1 cellular context compared by ENCODE assay signal in genomic region chr19:38656171-38656981, GRCh38.
TF ChIP-seq lines count a peak whose summit lies in the region.

No MANE protein-coding gene starts in this region.

TF ChIP-seq in HEK293, 187 proteins besides CTCF, POLR2A, EP300 and RAD21 (continued from another document):
- TF ChIP-seq ZNF362 (tag by site-specific recombination; IDR thresholded peaks at IDR 0.05): no peak
- TF ChIP-seq ZNF555 (tag by site-specific recombination; conservative IDR thresholded peaks at IDR 0.05): no peak
- no peak for TF ChIP-seq GLI2 (tag by site-specific recombination; IDR thresholded peaks at IDR 0.05; ENCODE audit: borderline replicate concordance, low read depth)
- no peak for TF ChIP-seq ZNF350 (tag by site-specific recombination; IDR thresholded peaks at IDR 0.05)
- TF ChIP-seq ZNF629 (tag by site-specific recombination; IDR thresholded peaks at IDR 0.05): no peak; the same call in 1 of the 2 replicates
- TF ChIP-seq, protein P1, sequence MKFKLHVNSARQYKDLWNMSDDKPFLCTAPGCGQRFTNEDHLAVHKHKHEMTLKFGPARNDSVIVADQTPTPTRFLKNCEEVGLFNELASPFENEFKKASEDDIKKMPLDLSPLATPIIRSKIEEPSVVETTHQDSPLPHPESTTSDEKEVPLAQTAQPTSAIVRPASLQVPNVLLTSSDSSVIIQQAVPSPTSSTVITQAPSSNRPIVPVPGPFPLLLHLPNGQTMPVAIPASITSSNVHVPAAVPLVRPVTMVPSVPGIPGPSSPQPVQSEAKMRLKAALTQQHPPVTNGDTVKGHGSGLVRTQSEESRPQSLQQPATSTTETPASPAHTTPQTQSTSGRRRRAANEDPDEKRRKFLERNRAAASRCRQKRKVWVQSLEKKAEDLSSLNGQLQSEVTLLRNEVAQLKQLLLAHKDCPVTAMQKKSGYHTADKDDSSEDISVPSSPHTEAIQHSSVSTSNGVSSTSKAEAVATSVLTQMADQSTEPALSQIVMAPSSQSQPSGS (tag by site-specific recombination; IDR thresholded peaks at IDR 0.05; ENCODE audit: low read depth): no peak
- TF ChIP-seq ZNF423 (tag by site-specific recombination; IDR thresholded peaks at IDR 0.05): no peak
- TF ChIP-seq ZSCAN23 (tag by site-specific recombination; IDR thresholded peaks at IDR 0.05): no peak
- TF ChIP-seq ZFP37 (tag by site-specific recombination; IDR thresholded peaks at IDR 0.05): 0 out of 2 replicates have a peak, but pooled peaks have one; percentile 41
- no peak for TF ChIP-seq ZNF174 (tag by site-specific recombination; IDR thresholded peaks at IDR 0.05)
- TF ChIP-seq WT1 (tag by site-specific recombination; IDR thresholded peaks at IDR 0.05): no peak
- no peak for TF ChIP-seq ZBTB48 (tag by site-specific recombination; IDR thresholded peaks at IDR 0.05)
- TF ChIP-seq ZNF26 (tag by site-specific recombination; IDR thresholded peaks at IDR 0.05): no peak
- no peak for TF ChIP-seq ZNF623 (tag by site-specific recombination; IDR thresholded peaks at IDR 0.05)
- TF ChIP-seq ZFP41 (tag by site-specific recombination; IDR thresholded peaks at IDR 0.05; ENCODE audit: borderline replicate concordance): no peak
- TF ChIP-seq ZSCAN30 (tag by site-specific recombination; IDR thresholded peaks at IDR 0.05): no peak
- TF ChIP-seq ZNF354C (tag by site-specific recombination; IDR thresholded peaks at IDR 0.05; ENCODE audit: borderline replicate concordance, low read depth): no peak
- TF ChIP-seq ZNF529 (tag by site-specific recombination; IDR thresholded peaks at IDR 0.05; ENCODE audit: insufficient replicate concordance): no peak
- TF ChIP-seq ZIC2 (tag by site-specific recombination; IDR thresholded peaks at IDR 0.05): peak; percentile 46
- no peak for TF ChIP-seq ZNF24 (tag by site-specific recombination; IDR thresholded peaks at IDR 0.05)
- TF ChIP-seq ZNF341 (tag by site-specific recombination; IDR thresholded peaks at IDR 0.05; ENCODE audit: low read depth): no peak
- no peak for TF ChIP-seq ZNF785 (tag by site-specific recombination; IDR thresholded peaks at IDR 0.05)
- no peak for TF ChIP-seq HOXA7 (CRISPR knock-in tag; IDR thresholded peaks at IDR 0.05; ENCODE audit: borderline replicate concordance)
- 0 out of 2 replicates have a peak, but pooled peaks have one; percentile 20 for TF ChIP-seq ZNF558 (tag by site-specific recombination; IDR thresholded peaks at IDR 0.05)
- no peak for TF ChIP-seq ZNF510 (tag by site-specific recombination; IDR thresholded peaks at IDR 0.05; ENCODE audit: insufficient replicate concordance)
- no peak for TF ChIP-seq ZNF777 (tag by site-specific recombination; IDR thresholded peaks at IDR 0.05; ENCODE audit: borderline replicate concordance)
- TF ChIP-seq ZNF221 (tag by site-specific recombination; IDR thresholded peaks at IDR 0.05; ENCODE audit: borderline replicate concordance): no peak
- TF ChIP-seq ZNF654 (tag by site-specific recombination; IDR thresholded peaks at IDR 0.05; ENCODE audit: low read depth): no peak
- no peak for TF ChIP-seq ZNF394 (tag by site-specific recombination; IDR thresholded peaks at IDR 0.05; ENCODE audit: borderline replicate concordance)
- TF ChIP-seq ZNF677 (tag by site-specific recombination; IDR thresholded peaks at IDR 0.05): no peak
- no peak for TF ChIP-seq ZNF76 (tag by site-specific recombination; IDR thresholded peaks at IDR 0.05; ENCODE audit: borderline replicate concordance, low read depth)
- no peak for TF ChIP-seq ZNF549 (tag by site-specific recombination; IDR thresholded peaks at IDR 0.05)
- no peak for TF ChIP-seq KLF10 (tag by site-specific recombination; IDR thresholded peaks at IDR 0.05)
- no peak for TF ChIP-seq ZNF266 (tag by site-specific recombination; IDR thresholded peaks at IDR 0.05; ENCODE audit: low read depth)
- peak; percentile 82 for TF ChIP-seq ZNF600 (tag by site-specific recombination; IDR thresholded peaks at IDR 0.05)
- TF ChIP-seq, protein P2, sequence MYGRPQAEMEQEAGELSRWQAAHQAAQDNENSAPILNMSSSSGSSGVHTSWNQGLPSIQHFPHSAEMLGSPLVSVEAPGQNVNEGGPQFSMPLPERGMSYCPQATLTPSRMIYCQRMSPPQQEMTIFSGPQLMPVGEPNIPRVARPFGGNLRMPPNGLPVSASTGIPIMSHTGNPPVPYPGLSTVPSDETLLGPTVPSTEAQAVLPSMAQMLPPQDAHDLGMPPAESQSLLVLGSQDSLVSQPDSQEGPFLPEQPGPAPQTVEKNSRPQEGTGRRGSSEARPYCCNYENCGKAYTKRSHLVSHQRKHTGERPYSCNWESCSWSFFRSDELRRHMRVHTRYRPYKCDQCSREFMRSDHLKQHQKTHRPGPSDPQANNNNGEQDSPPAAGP (tag by site-specific recombination; IDR thresholded peaks at IDR 0.05): no peak
- 0 out of 2 replicates have a peak, but pooled peaks have one; percentile 18 for TF ChIP-seq ZBTB21 (tag by site-specific recombination; IDR thresholded peaks at IDR 0.05)
- TF ChIP-seq ZNF202 (tag by site-specific recombination; IDR thresholded peaks at IDR 0.05; ENCODE audit: borderline replicate concordance): no peak
- TF ChIP-seq, protein P3, sequence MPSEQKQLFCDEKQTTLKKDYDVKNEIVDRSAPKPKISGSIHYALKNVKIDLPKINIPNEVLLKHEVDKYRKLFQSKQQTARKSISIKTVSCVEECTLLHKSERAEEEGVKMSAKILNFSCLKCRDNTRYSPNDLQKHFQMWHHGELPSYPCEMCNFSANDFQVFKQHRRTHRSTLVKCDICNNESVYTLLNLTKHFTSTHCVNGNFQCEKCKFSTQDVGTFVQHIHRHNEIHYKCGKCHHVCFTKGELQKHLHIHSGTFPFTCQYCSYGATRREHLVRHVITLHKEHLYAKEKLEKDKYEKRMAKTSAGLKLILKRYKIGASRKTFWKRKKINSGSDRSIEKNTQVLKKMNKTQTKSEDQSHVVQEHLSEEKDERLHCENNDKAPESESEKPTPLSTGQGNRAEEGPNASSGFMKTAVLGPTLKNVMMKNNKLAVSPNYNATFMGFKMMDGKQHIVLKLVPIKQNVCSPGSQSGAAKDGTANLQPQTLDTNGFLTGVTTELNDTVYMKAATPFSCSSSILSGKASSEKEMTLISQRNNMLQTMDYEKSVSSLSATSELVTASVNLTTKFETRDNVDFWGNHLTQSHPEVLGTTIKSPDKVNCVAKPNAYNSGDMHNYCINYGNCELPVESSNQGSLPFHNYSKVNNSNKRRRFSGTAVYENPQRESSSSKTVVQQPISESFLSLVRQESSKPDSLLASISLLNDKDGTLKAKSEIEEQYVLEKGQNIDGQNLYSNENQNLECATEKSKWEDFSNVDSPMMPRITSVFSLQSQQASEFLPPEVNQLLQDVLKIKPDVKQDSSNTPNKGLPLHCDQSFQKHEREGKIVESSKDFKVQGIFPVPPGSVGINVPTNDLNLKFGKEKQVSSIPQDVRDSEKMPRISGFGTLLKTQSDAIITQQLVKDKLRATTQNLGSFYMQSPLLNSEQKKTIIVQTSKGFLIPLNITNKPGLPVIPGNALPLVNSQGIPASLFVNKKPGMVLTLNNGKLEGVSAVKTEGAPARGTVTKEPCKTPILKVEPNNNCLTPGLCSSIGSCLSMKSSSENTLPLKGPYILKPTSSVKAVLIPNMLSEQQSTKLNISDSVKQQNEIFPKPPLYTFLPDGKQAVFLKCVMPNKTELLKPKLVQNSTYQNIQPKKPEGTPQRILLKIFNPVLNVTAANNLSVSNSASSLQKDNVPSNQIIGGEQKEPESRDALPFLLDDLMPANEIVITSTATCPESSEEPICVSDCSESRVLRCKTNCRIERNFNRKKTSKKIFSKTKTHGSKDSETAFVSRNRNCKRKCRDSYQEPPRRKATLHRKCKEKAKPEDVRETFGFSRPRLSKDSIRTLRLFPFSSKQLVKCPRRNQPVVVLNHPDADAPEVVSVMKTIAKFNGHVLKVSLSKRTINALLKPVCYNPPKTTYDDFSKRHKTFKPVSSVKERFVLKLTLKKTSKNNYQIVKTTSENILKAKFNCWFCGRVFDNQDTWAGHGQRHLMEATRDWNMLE (tag by site-specific recombination; conservative IDR thresholded peaks at IDR 0.05; ENCODE audit: low read depth): no peak
- no peak for TF ChIP-seq KLF9 (tag by site-specific recombination; IDR thresholded peaks at IDR 0.05; ENCODE audit: low read depth)
- TF ChIP-seq ZNF610 (tag by site-specific recombination; IDR thresholded peaks at IDR 0.05; ENCODE audit: borderline replicate concordance): no peak
- no peak for TF ChIP-seq YY1 (tag by site-specific recombination; IDR thresholded peaks at IDR 0.05)
- no peak for TF ChIP-seq ZNF214 (tag by site-specific recombination; IDR thresholded peaks at IDR 0.05; ENCODE audit: borderline replicate concordance)
- TF ChIP-seq, protein P4, sequence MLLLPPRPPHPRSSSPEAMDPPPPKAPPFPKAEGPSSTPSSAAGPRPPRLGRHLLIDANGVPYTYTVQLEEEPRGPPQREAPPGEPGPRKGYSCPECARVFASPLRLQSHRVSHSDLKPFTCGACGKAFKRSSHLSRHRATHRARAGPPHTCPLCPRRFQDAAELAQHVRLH (tag by site-specific recombination; IDR thresholded peaks at IDR 0.05): no peak
- no peak for TF ChIP-seq ZNF585B (tag by site-specific recombination; IDR thresholded peaks at IDR 0.05)
- TF ChIP-seq ZBTB11 (tag by site-specific recombination; conservative IDR thresholded peaks at IDR 0.05; ENCODE audit: low read depth): no peak
TF ChIP-seq in HEK293: peak in this region for 21.
